Comparison of ENCODE assay signal across 8 cellular contexts in genomic region chr7:24819916-24820689, GRCh38.
DNase-seq lines count a peak whose midpoint lies in the region; ATAC-seq and TF ChIP-seq lines count a peak whose summit lies in the region.

No MANE protein-coding gene starts in this region.

- peak; percentile 35 for ATAC-seq in GM18873 (IDR thresholded peaks at IDR 0.05; ENCODE audit: low FRiP score, unreplicated experiment)
- ATAC-seq in HG03108 (IDR thresholded peaks at IDR 0.05; ENCODE audit: unreplicated experiment) = peak; percentile 60
- ATAC-seq in WTC11 = peak; percentile 99

- H3K4me3 ChIP-seq in breast epithelium (no peak overlapping the region), kidney epithelial cell (ENCODE audit: low read depth, low read length) (no peak overlapping the region)

- H3K9me3 Mint-ChIP-seq in WTC11 = no peaks in the 10 kb centered on the region

- H3K27me3 ChIP-seq in breast epithelium = no peaks in the 10 kb centered on the region
- H3K27me3 ChIP-seq in kidney epithelial cell (ENCODE audit: control insufficient read depth, insufficient read depth, low read length) = no peaks in the 10 kb centered on the region

- H3K27ac ChIP-seq in breast epithelium = peak overlapping the region in 1 of 2 donors; percentile 80

- POLR2A ChIA-PET in WTC11 (lab: Charles Lee) = interaction anchor here (0.6 kb wide), 1 partner anchor 20 kb away, joined by 3 read pairs; no protein-coding TSS in a partner anchor

- intact Hi-C loops in breast epithelium (cut with DNase I; ENCODE audit: low total_unique reads) = loop anchor here (10.0 kb wide), 1 partner anchor 255 kb away; no protein-coding TSS in a partner anchor

- H3K4me1 ChIP-seq in breast epithelium = no peaks in the 10 kb centered on the region

- no peaks in the 10 kb centered on the region for H3K9me3 ChIP-seq in breast epithelium

- H3K4me1 Mint-ChIP-seq in WTC11 = peaks cover 9% of the 10 kb centered on the region

- CTCF ChIA-PET in WTC11 (lab: Charles Lee) = interaction anchor here (0.6 to 3.3 kb wide), 16 partner anchors 8 to 314 kb away, joined by 3 to 28 read pairs (median 5); partner anchors contain the start of gene OSBPL3

- DNase-seq in AG09319 (ENCODE audit: extremely low read depth, low read depth) (peak; percentile 75), NCI-H2171 treated with DMSO at 0.1 percent for 48 hours (lab: John Stamatoyannopoulos, UW) (peak; percentile 71), WTC11 (ENCODE audit: low spot score) (peak; percentile 80), breast epithelium (ENCODE audit: low spot score in 2 of 2) (peak; percentile 69 to 73), kidney epithelial cell (ENCODE audit: low read depth) (no peak)
- DNase-seq in stimulated activated CD4-positive, alpha-beta T cell treated with anti-CD3 and anti-CD28 coated beads, Interleukin-2, amount 100 ng/mL, for 4 hours (ENCODE audit: low read depth) = peak; percentile 64

- H3K36me3 Mint-ChIP-seq in WTC11 = peaks cover 8% of the 10 kb centered on the region

- TF ChIP-seq CTCF in AG09319 (IDR thresholded peaks at IDR 0.05; ENCODE audit: low read depth, low read length) (peak; percentile 93), WTC11 (IDR thresholded peaks at IDR 0.05) (peak; percentile 71; the same call in 1 of the 2 replicates), breast epithelium (IDR thresholded peaks at IDR 0.05) (peak; percentile 68 to 87 (median 76)), kidney epithelial cell (IDR thresholded peaks at IDR 0.05; ENCODE audit: insufficient read depth, low read length, poor library complexity, severe bottlenecking) (peak; percentile 91)

- no peak overlapping the region for H3K4me3 Mint-ChIP-seq in WTC11

- no peaks in the 10 kb centered on the region for H3K27me3 Mint-ChIP-seq in WTC11 (ENCODE audit: low read depth)

- no peak for TF ChIP-seq POLR2A in breast epithelium (IDR thresholded peaks at IDR 0.05)

- H3K36me3 ChIP-seq in breast epithelium (no peaks in the 10 kb centered on the region), kidney epithelial cell (ENCODE audit: control insufficient read depth, insufficient read depth, low read length) (no peaks in the 10 kb centered on the region)

- H3K27ac Mint-ChIP-seq in WTC11 = no peak overlapping the region

TF ChIP-seq in WTC11, 78 proteins besides CTCF, POLR2A, EP300 and RAD21:
- no peak for TF ChIP-seq ZNF138 (CRISPR knock-in tag; conservative IDR thresholded peaks at IDR 0.05)
- TF ChIP-seq ZBTB21 (CRISPR knock-in tag; IDR thresholded peaks at IDR 0.05; ENCODE audit: borderline replicate concordance) = no peak
- no peak for TF ChIP-seq E2F1 (CRISPR knock-in tag; IDR thresholded peaks at IDR 0.05)
- no peak for TF ChIP-seq ZNF671 (CRISPR knock-in tag; IDR thresholded peaks at IDR 0.05)
- TF ChIP-seq, protein P1, sequence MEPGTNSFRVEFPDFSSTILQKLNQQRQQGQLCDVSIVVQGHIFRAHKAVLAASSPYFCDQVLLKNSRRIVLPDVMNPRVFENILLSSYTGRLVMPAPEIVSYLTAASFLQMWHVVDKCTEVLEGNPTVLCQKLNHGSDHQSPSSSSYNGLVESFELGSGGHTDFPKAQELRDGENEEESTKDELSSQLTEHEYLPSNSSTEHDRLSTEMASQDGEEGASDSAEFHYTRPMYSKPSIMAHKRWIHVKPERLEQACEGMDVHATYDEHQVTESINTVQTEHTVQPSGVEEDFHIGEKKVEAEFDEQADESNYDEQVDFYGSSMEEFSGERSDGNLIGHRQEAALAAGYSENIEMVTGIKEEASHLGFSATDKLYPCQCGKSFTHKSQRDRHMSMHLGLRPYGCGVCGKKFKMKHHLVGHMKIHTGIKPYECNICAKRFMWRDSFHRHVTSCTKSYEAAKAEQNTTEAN (CRISPR knock-in tag; IDR thresholded peaks at IDR 0.05) = no peak
- no peak for TF ChIP-seq NR2C2 (CRISPR knock-in tag; IDR thresholded peaks at IDR 0.05)
- TF ChIP-seq, protein P2, sequence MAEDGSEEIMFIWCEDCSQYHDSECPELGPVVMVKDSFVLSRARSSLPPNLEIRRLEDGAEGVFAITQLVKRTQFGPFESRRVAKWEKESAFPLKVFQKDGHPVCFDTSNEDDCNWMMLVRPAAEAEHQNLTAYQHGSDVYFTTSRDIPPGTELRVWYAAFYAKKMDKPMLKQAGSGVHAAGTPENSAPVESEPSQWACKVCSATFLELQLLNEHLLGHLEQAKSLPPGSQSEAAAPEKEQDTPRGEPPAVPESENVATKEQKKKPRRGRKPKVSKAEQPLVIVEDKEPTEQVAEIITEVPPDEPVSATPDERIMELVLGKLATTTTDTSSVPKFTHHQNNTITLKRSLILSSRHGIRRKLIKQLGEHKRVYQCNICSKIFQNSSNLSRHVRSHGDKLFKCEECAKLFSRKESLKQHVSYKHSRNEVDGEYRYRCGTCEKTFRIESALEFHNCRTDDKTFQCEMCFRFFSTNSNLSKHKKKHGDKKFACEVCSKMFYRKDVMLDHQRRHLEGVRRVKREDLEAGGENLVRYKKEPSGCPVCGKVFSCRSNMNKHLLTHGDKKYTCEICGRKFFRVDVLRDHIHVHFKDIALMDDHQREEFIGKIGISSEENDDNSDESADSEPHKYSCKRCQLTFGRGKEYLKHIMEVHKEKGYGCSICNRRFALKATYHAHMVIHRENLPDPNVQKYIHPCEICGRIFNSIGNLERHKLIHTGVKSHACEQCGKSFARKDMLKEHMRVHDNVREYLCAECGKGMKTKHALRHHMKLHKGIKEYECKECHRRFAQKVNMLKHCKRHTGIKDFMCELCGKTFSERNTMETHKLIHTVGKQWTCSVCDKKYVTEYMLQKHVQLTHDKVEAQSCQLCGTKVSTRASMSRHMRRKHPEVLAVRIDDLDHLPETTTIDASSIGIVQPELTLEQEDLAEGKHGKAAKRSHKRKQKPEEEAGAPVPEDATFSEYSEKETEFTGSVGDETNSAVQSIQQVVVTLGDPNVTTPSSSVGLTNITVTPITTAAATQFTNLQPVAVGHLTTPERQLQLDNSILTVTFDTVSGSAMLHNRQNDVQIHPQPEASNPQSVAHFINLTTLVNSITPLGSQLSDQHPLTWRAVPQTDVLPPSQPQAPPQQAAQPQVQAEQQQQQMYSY (CRISPR knock-in tag; IDR thresholded peaks at IDR 0.05) = no peak
- TF ChIP-seq ZNF425 (CRISPR knock-in tag; conservative IDR thresholded peaks at IDR 0.05) = no peak
- no peak for TF ChIP-seq TCF7 (CRISPR knock-in tag; IDR thresholded peaks at IDR 0.05; ENCODE audit: low read depth)

Comparison
In these comparisons a context has a peak if more than half of its experiments do, and no peak if none do; other contexts are left out.
1. ATAC-seq: peak in every context shown above with its lines; median percentile 99 in WTC11; 60 in HG03108; 35 in GM18873.